ENCODE assay signal across 10 cellular contexts in genomic region chr10:89979726-89980125, GRCh38.
"Had no signal": no experiment of that assay in that cellular context is flagged by ENCODE, and none has a peak within 500 bp of the region (broad histone marks: within the 10 kb centered on the region; RNA-seq: fewer than 3 reads in every experiment).

No MANE protein-coding gene starts in this region.

- H3K4me3 Mint-ChIP-seq: H9, HFFc6 had no signal

- FAIRE-seq: H54 had no signal

- DNase-seq: GM23248, GOT3, H9, HCEC 1CT, HFFc6, IMR-90, KBM-7 had no signal

- H3K27ac ChIP-seq: GM23248, HL-60, KMS-11 had no signal

- H3K9ac ChIP-seq: GM23248, KMS-11 had no signal

- H3K27ac Mint-ChIP-seq: H9, HFFc6 had no signal

- H3K4me2 ChIP-seq: KMS-11 had no signal

- H2AFZ ChIP-seq: GM23248 had no signal

- H3K4me3 ChIP-seq: GM23248 had no signal
